8 cellular contexts compared by ENCODE assay signal in genomic region chr3:72487078-72487765, GRCh38. TPM values are rescaled to one million over a fixed set of nuclear protein-coding genes. Genes with fewer than 3 reads are reported as not detected.
DNase-seq lines count a peak whose midpoint lies in the region; ATAC-seq, FAIRE-seq and TF ChIP-seq lines count a peak whose summit lies in the region.

No MANE protein-coding gene starts in this region.

- H3K4me1 Mint-ChIP-seq in CD14-positive monocyte = peaks cover 46% of the 10 kb centered on the region

- H3K4me1 ChIP-seq in lung (ENCODE audit: control insufficient read depth in 2 of 2, insufficient read depth in 2 of 2, low read length in 2 of 2) = peaks cover 9 to 19% of the 10 kb centered on the region in 2 donors
- H3K4me1 ChIP-seq in stomach = peaks cover 14 to 47% (median 22%) of the 10 kb centered on the region in 4 donors

- H3K27ac ChIP-seq in lung (ENCODE audit: low read depth in 1 of 2, low read length in 1 of 2) = peak overlapping the region in 1 of 2 donors; percentile 75
- H3K27ac ChIP-seq in stomach = peak overlapping the region in 4 of 5 donors; percentile 22 to 61 (median 46)

- DNase-seq in CD14-positive monocyte (ENCODE audit: low spot score) = peak; percentile 88
- DNase-seq in HTR-8/SVneo (ENCODE audit: insufficient read length, low spot score) = peak; percentile 87
- peak; percentile 82 for DNase-seq in astrocyte of the spinal cord (ENCODE audit: low read depth, low spot score)
- peak; percentile 84 for DNase-seq in lung (ENCODE audit: low spot score)
- peak; percentile 52 for DNase-seq in stomach
- DNase-seq in HuH-7.5 (ENCODE audit: low spot score) = no peak

- ATAC-seq in lung (ENCODE audit: insufficient read depth, low FRiP score) (peak; percentile 82), GM19324 (IDR thresholded peaks at IDR 0.05; ENCODE audit: low FRiP score, unreplicated experiment) (no peak), GM21737 (IDR thresholded peaks at IDR 0.05; ENCODE audit: unreplicated experiment) (no peak)

- H3K27me3 Mint-ChIP-seq in CD14-positive monocyte (ENCODE audit: low read depth in 3 of 3) = peaks cover 0 to 3% (median 1%) of the 10 kb centered on the region in 3 donors

- 29 to 50% methylated on average over 11 of the region's 11 CpGs for WGBS in lung, 2 donors
- WGBS in stomach, 5 donors = 24 to 37% (median 29%) methylated on average over 10 to 11 of the region's 11 CpGs

- H3K9me3 ChIP-seq in lung (ENCODE audit: control insufficient read depth in 2 of 2, insufficient read depth in 1 of 2, low read length in 1 of 2) (no peaks in the 10 kb centered on the region), stomach (no peaks in the 10 kb centered on the region)

- peak overlapping the region in 6 of 7 donors; percentile 41 to 93 (median 81) for H3K27ac Mint-ChIP-seq in CD14-positive monocyte

- no peak overlapping the region for H3K4me3 ChIP-seq in astrocyte of the spinal cord (ENCODE audit: low read depth, low read length)
- H3K4me3 ChIP-seq in lung = no peak overlapping the region
- H3K4me3 ChIP-seq in stomach = no peak overlapping the region

- no peak for TF ChIP-seq CTCF in CD14-positive monocyte (IDR thresholded peaks at IDR 0.05)
- TF ChIP-seq CTCF in astrocyte of the spinal cord (IDR thresholded peaks at IDR 0.05; ENCODE audit: low read depth, low read length) = no peak
- no peak for TF ChIP-seq CTCF in lung (IDR thresholded peaks at IDR 0.05; ENCODE audit: control extremely low read depth, extremely low read depth)
- no peak for TF ChIP-seq CTCF in stomach (IDR thresholded peaks at IDR 0.05)

- H3K36me3 ChIP-seq in lung (ENCODE audit: control insufficient read depth in 2 of 2, insufficient read depth in 2 of 2, low read length in 2 of 2) = no peaks in the 10 kb centered on the region
- no peaks in the 10 kb centered on the region for H3K36me3 ChIP-seq in stomach

- H3K27me3 ChIP-seq in lung (ENCODE audit: control insufficient read depth, insufficient read depth) (no peaks in the 10 kb centered on the region), stomach (no peaks in the 10 kb centered on the region)

- H3K9me3 Mint-ChIP-seq in CD14-positive monocyte = no peaks in the 10 kb centered on the region

- H3K4me3 Mint-ChIP-seq in CD14-positive monocyte = peak overlapping the region in 1 of 2 donors; percentile 31

- no peaks in the 10 kb centered on the region for H3K36me3 Mint-ChIP-seq in CD14-positive monocyte

- TF ChIP-seq EP300 in stomach (IDR thresholded peaks at IDR 0.05) = no peak

- peak; percentile 94 for FAIRE-seq in HTR-8/SVneo (lab: Jason Lieb, UNC)

- intact Hi-C loops in CD14-positive monocyte (cut with micrococcal nuclease) = no loop called here
- intact Hi-C loops in stomach (cut with DNase I; ENCODE audit: low total_unique reads) = no loop called here

- no peak for TF ChIP-seq POLR2A in stomach (IDR thresholded peaks at IDR 0.05)

- in situ Hi-C loops in astrocyte of the spinal cord (cut with HindIII; ENCODE audit: low sequenced_read_pairs) = no loop called here

RNA-seq across cellular contexts. Expression of gene RYBP, which starts 40.8 kb away (rescaled TPM):
- polyA plus RNA-seq in CD14-positive monocyte = 1 to 10 TPM; 1.2 to 2.2 TPM
- total RNA-seq in lung = 10 to 100 TPM; 16.5 to 38.6 TPM
- polyA plus RNA-seq in lung = 10 to 100 TPM in 1 of 2 donors, 1 to 10 TPM in 1; 9.6 to 11.7 TPM
- total RNA-seq in stomach = 10 to 100 TPM in 2 of 5 donors, 1 to 10 TPM in 3; 6.1 to 27.0 (median 7.6) TPM
- polyA plus RNA-seq in stomach = 1 to 10 TPM; 6.5 to 9.8 (median 6.7) TPM
